In the genomic region with DNA sequence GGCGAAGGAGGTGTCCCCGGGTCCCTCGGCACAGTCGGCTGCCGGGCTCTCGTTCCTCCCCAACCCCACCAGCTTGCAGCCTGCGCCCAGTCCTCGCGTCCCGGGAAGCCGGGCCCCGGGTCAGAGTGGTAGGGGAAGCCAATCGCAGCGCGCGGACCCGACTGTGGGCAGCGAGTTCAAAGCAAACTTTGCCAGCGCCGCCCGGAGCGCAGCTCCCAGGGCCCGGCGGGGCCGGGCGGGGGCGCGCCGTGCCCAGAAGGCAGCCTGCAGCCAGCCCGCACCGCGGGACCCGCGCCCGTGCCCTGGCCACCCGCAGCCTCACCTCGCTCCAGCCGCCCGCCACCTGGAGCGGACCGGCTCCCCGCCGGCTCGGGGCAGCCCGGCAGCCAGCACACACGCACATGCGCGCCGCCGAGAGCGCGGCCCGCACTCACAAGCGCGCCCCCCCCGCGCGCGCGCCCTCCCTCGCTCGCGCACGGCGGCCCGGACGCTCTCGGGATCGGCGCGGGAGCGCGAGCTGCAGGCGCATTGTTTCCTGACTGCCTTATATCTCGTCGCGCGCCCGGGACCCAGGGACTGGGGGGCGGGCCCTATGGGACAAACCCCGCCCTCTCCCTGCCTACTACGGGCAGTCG, we compare ENCODE assay signal across 8 cellular contexts. TPM values are rescaled to one million over a fixed set of nuclear protein-coding genes. Genes with fewer than 3 reads are reported as not detected.
DNase-seq lines count a peak whose midpoint lies in the region; ATAC-seq and FAIRE-seq lines count a peak whose summit lies in the region.

A gene with protein sequence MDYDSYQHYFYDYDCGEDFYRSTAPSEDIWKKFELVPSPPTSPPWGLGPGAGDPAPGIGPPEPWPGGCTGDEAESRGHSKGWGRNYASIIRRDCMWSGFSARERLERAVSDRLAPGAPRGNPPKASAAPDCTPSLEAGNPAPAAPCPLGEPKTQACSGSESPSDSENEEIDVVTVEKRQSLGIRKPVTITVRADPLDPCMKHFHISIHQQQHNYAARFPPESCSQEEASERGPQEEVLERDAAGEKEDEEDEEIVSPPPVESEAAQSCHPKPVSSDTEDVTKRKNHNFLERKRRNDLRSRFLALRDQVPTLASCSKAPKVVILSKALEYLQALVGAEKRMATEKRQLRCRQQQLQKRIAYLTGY (minus strand): TSS at position 432 of the 635 bp plus-strand sequence. CDS start 483 bp downstream, outside the sequence.

- H3K27ac ChIP-seq in esophagus (ENCODE audit: low read depth in 2 of 2, low read length in 1 of 2) (peak within 1 kb of the TSS; percentile 83 to 86), muscle layer of colon (ENCODE audit: low read depth, low read length) (no peak within 1 kb of the TSS)

- peaks cover 20% of the 10 kb centered on the region for H3K4me1 ChIP-seq in NT2/D1 (ENCODE audit: insufficient read depth, insufficient read length)
- H3K4me1 ChIP-seq in esophagus (ENCODE audit: control insufficient read depth in 2 of 2, insufficient read depth in 2 of 2, low read length in 1 of 2) = peaks cover 0 to 5% of the 10 kb centered on the region in 2 donors
- H3K4me1 ChIP-seq in muscle layer of colon (ENCODE audit: insufficient read depth, low read length) = peaks cover 4% of the 10 kb centered on the region

- H3K4me3 ChIP-seq in NT2/D1 (ENCODE audit: insufficient read length, low read depth) (peak within 1 kb of the TSS; percentile 80), esophagus (ENCODE audit: low read depth in 1 of 2, low read length in 2 of 2) (peak within 1 kb of the TSS; percentile 74 to 79), muscle layer of colon (ENCODE audit: low read depth in 1 of 2, low read length in 2 of 2) (peak within 1 kb of the TSS; percentile 56 to 64)

- ATAC-seq in HG03432 (IDR thresholded peaks at IDR 0.05; ENCODE audit: unreplicated experiment) = peak; percentile 70

- peaks cover 21% of the 10 kb centered on the region for H3K27me3 ChIP-seq in NT2/D1 (ENCODE audit: insufficient read depth, insufficient read length)
- H3K27me3 ChIP-seq in esophagus (ENCODE audit: control insufficient read depth in 1 of 2, insufficient read depth in 2 of 2, low read length in 2 of 2) = no peaks in the 10 kb centered on the region
- H3K27me3 ChIP-seq in muscle layer of colon (ENCODE audit: control insufficient read depth in 1 of 2, insufficient read depth in 2 of 2, low read length in 2 of 2) = peaks cover 11 to 42% of the 10 kb centered on the region in 2 donors

- H3K9me3 ChIP-seq in NT2/D1 (ENCODE audit: insufficient read depth, low read length) (no peaks in the 10 kb centered on the region), esophagus (ENCODE audit: control insufficient read depth in 2 of 2, insufficient read depth in 1 of 2, low read depth in 1 of 2, low read length in 1 of 2) (no peaks in the 10 kb centered on the region), muscle layer of colon (ENCODE audit: low read length) (no peaks in the 10 kb centered on the region)

- H3K9ac ChIP-seq in NT2/D1 (ENCODE audit: insufficient read length, low read depth) (peak within 1 kb of the TSS; percentile 91), muscle layer of colon (ENCODE audit: low read length) (no peak within 1 kb of the TSS)

- peaks cover 3% of the 10 kb centered on the region for H3K36me3 ChIP-seq in NT2/D1 (ENCODE audit: insufficient read depth, insufficient read length, low read length)
- peaks cover 0 to 7% of the 10 kb centered on the region in 2 donors for H3K36me3 ChIP-seq in esophagus (ENCODE audit: control insufficient read depth in 2 of 2, insufficient read depth in 2 of 2, low read length in 1 of 2)
- no peaks in the 10 kb centered on the region for H3K36me3 ChIP-seq in muscle layer of colon (ENCODE audit: insufficient read depth, low read length)

- WGBS in esophagus, 2 donors = 0 to 1% methylated on average over 60 to 83 of the region's 83 CpGs

- peak in 11 of 14 donors; percentile 26 to 78 (median 54) for DNase-seq in C1 segment of cervical spinal cord (lab: John Stamatoyannopoulos, UW)
- DNase-seq in GM19239 (ENCODE audit: insufficient read length, low spot score) = peak; percentile 84
- DNase-seq in NT2/D1 (ENCODE audit: low read depth, low spot score) = peak; percentile 82
- peak; percentile 84 for DNase-seq in activated CD8-positive, alpha-beta memory T cell treated with anti-CD3 and anti-CD28 coated beads, Interleukin-2, amount 50 U/mL, for 48 hours
- peak; percentile 39 to 56 for DNase-seq in stimulated activated CD8-positive, alpha-beta memory T cell treated with anti-CD3 and anti-CD28 coated beads, Interleukin-7, amount 100 ng/mL, for 48 hours (ENCODE audit: extremely low read depth in 1 of 2, low read depth in 1 of 2)

- peak; percentile 87 for FAIRE-seq in GM19239 (lab: Jason Lieb, UNC)

RNA-seq across cellular contexts. Expression of the gene that starts here (rescaled TPM):
- polyA plus RNA-seq in esophagus = 1 to 10 TPM; 5.1 to 9.5 TPM
